Comparison of ENCODE assay signal across 8 cellular contexts in the genomic region with DNA sequence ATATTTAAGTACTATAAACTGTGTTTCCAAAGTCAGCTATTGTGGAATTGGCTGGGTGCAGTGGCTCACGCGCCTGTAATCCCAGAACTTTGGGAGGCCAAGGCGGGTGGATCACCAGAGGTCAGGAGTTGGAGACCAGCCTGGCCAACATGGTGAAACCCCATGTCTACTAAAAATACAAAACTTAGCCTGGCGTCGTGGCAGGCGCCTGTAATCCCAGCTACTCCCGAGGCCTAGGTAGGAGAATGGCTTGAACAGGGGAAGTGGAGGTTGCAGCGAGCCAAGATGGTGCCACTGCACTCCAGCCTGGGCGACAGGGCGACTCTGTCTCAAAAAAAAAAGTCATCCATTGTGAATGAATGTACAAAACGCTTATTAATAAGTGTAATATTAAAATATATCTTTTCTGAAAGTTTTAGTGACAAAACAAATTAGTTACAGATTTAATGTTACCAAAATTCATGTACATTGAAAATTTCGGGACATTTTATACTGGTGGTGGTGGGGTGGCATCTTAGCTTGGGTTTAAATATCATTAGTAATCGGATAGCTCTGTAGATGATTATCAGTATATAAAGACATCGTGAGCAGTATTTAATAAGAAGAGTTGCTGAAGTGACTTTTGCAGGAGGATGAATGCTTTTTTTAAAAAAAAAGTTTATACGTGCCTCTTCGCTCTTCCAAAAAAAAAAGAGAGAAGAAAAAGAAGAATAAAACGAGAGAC. TPM values are rescaled to one million over a fixed set of nuclear protein-coding genes. Genes with fewer than 3 reads are reported as not detected.
DNase-seq lines count a peak whose midpoint lies in the region; ATAC-seq and TF ChIP-seq lines count a peak whose summit lies in the region.

No MANE protein-coding gene starts in this region.

- DNase-seq in HAP-1 (ENCODE audit: low spot score in 2 of 2) (peak in 1 of 2 experiments; percentile 22), Peyer's patch (no peak), esophagus muscularis mucosa (ENCODE audit: extremely low spot score) (no peak), sciatic nerve (ENCODE audit: low spot score) (no peak), DMS114 treated with DMSO at 0.1 percent for 48 hours (lab: John Stamatoyannopoulos, UW; ENCODE audit: unreplicated experiment) (no peak), putamen (ENCODE audit: low spot score) (no peak), SIG-M5 treated with dmso at 0.1 percent for 504 hours (lab: John Stamatoyannopoulos, UW; ENCODE audit: unreplicated experiment) (no peak)

- H3K4me3 ChIP-seq in HAP-1 (peak overlapping the region; percentile 74), Peyer's patch (peak overlapping the region; percentile 62 to 80 (median 64)), esophagus muscularis mucosa (peak overlapping the region; percentile 79 to 86 (median 82))

- no peaks in the 10 kb centered on the region for H3K27me3 ChIP-seq in HAP-1 (ENCODE audit: low read depth)
- no peaks in the 10 kb centered on the region for H3K27me3 ChIP-seq in Peyer's patch
- H3K27me3 ChIP-seq in esophagus muscularis mucosa, result no peaks in the 10 kb centered on the region

- in situ Hi-C loops in HAP-1 (cut with MboI; ENCODE audit: low sequenced_read_pairs), result no loop called here

- no peak for TF ChIP-seq POLR2A in GM18505 (IDR thresholded peaks at IDR 0.05; ENCODE audit: borderline replicate concordance, extremely low read depth, insufficient read depth, insufficient read length)
- no peak for TF ChIP-seq POLR2A in Peyer's patch (IDR thresholded peaks at IDR 0.05)
- no peak for TF ChIP-seq POLR2A in esophagus muscularis mucosa (IDR thresholded peaks at IDR 0.05; ENCODE audit: low read depth)

- peak; percentile 1 for ATAC-seq in GM18505 (IDR thresholded peaks at IDR 0.05; ENCODE audit: unreplicated experiment)
- ATAC-seq in sciatic nerve, result peak; percentile 2

- intact Hi-C loops in esophagus muscularis mucosa (cut with DNase I), result loop anchor here (1.0 kb wide), 1 partner anchor 134 kb away; a partner anchor contains a TSS
- intact Hi-C loops in sciatic nerve (cut with DNase I), result no loop called here

- no peak for TF ChIP-seq CTCF in Peyer's patch (IDR thresholded peaks at IDR 0.05)
- TF ChIP-seq CTCF in esophagus muscularis mucosa (IDR thresholded peaks at IDR 0.05), result no peak

- 52% methylated on average over 17 of the region's 17 CpGs for WGBS in esophagus muscularis mucosa

- H3K4me1 ChIP-seq in HAP-1, result peaks cover 26% of the 10 kb centered on the region
- H3K4me1 ChIP-seq in Peyer's patch, result peaks cover 0 to 28% (median 0%) of the 10 kb centered on the region in 4 donors
- peaks cover 42 to 46% (median 44%) of the 10 kb centered on the region in 4 donors for H3K4me1 ChIP-seq in esophagus muscularis mucosa

- H3K9me3 ChIP-seq in HAP-1 (no peaks in the 10 kb centered on the region), Peyer's patch (no peaks in the 10 kb centered on the region), esophagus muscularis mucosa (no peaks in the 10 kb centered on the region)

- H3K36me3 ChIP-seq in HAP-1 (replicated peaks) (peaks cover 27% of the 10 kb centered on the region), Peyer's patch (peaks cover 0 to 10% (median 0%) of the 10 kb centered on the region in 3 donors), esophagus muscularis mucosa (peaks cover 0 to 25% (median 14%) of the 10 kb centered on the region in 4 donors)

- H3K27ac ChIP-seq in Peyer's patch (peak overlapping the region in 3 of 4 donors; percentile 93 to 96 (median 95)), esophagus muscularis mucosa (replicated peaks in 1 of 4) (peak overlapping the region; percentile 94 to 97 (median 96))

- TF ChIP-seq EP300 in esophagus muscularis mucosa (IDR thresholded peaks at IDR 0.05), result no peak

RNA-seq across cellular contexts. Expression of a gene that starts 0.5 kb away (rescaled TPM):
- total RNA-seq in Peyer's patch (1,000 to 10,000 TPM in 1 of 4 donors, 100 to 1,000 TPM in 3; 130 to 1,005 (median 204) TPM), esophagus muscularis mucosa (100 to 1,000 TPM in 1 of 4 donors, 10 to 100 TPM in 3; 72.6 to 127 (median 86.3) TPM), sciatic nerve (228 TPM)

RNA-seq across cellular contexts. Expression of a gene that starts 15.3 kb away (rescaled TPM):
- total RNA-seq in Peyer's patch, result 10 to 100 TPM; 12.5 to 26.6 (median 18.5) TPM
- total RNA-seq in esophagus muscularis mucosa, result 10 to 100 TPM; 11.5 to 15.4 (median 14.6) TPM
- 15.4 TPM for total RNA-seq in sciatic nerve
